ENCODE assay signal across 11 cellular contexts in the genomic region with DNA sequence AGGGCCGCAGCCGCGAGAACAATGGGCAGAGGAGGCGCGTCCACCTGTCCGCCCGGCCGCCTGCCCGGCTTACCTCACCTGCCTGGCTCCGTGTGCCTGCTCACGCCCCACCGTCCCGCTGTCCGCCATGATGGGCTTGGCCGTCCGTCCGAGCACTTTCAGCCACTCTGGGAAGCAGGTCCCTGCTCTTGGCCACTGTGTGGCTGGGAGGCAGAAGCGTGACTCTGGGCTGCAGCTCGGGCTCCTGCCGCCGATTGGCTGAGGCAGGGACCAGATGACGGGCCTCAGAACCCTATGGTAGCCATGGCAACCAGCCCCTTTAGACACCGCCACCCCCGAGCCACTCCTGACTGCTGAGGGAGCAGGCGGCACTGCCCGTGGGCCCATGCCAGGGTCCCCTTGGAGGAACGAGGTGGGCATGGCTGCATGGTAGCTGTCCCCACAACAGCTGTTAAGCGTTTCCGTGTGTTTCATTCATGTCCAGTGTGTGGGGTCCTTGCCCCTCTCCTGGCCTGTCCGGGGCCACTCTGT. TPM values are rescaled to one million over a fixed set of nuclear protein-coding genes. Genes with fewer than 3 reads are reported as not detected.
A peak's percentile ranks its signal among the peaks of the same experiment; 100 is the strongest.
DNase-seq lines count a peak whose midpoint lies in the region; ATAC-seq and TF ChIP-seq lines count a peak whose summit lies in the region.
"Had no signal": no experiment of that assay in that cellular context is flagged by ENCODE, and none has a peak within 500 bp of the region (broad histone marks: within the 10 kb centered on the region; RNA-seq: fewer than 3 reads in every experiment).

No MANE protein-coding gene starts in this region.

- H3K9me3 ChIP-seq in HEK293 (ENCODE audit: control insufficient read depth, insufficient read depth, low read depth, low read length) = no peaks in the 10 kb centered on the region
- H3K9me3 ChIP-seq in WERI-Rb-1 (ENCODE audit: severe bottlenecking) = no peaks in the 10 kb centered on the region
- no peaks in the 10 kb centered on the region for H3K9me3 ChIP-seq in mucosa of descending colon
- H3K9me3 ChIP-seq: HAP-1, thyroid gland had no signal

- H3K27ac ChIP-seq in HEK293 (ENCODE audit: extremely low read depth, low read depth, low read length) (no peak overlapping the region), WERI-Rb-1 (peak overlapping the region; percentile 86)
- H3K27ac ChIP-seq: skin epidermis, thyroid gland had no signal

- no peak overlapping the region for H3K4me3 ChIP-seq in HEK293 (ENCODE audit: low read depth, low read length)
- H3K4me3 ChIP-seq in WERI-Rb-1 (ENCODE audit: low read depth, low read length) = peak overlapping the region; percentile 59
- H3K4me3 ChIP-seq in mucosa of descending colon = no peak overlapping the region
- H3K4me3 ChIP-seq: HAP-1, skin epidermis, thyroid gland had no signal

- DNase-seq in DMS53 treated with DMSO at 0.1 percent for 48 hours (lab: John Stamatoyannopoulos, UW; ENCODE audit: unreplicated experiment) = peak; percentile 29
- peak; percentile 69 for DNase-seq in WERI-Rb-1
- DNase-seq in mucosa of descending colon = peak in 2 of 3 donors; percentile 26 to 49
- no peak for DNase-seq in AG20443 (ENCODE audit: low spot score)
- DNase-seq: NCI-H1436 treated with DMSO at 0.1 percent for 48 hours had no signal

- TF ChIP-seq CTCF in HEK293 (tag by site-specific recombination; IDR thresholded peaks at IDR 0.05) = no peak
- TF ChIP-seq CTCF in WERI-Rb-1 (IDR thresholded peaks at IDR 0.05; ENCODE audit: low read depth, low read length) = no peak
- no peak for TF ChIP-seq CTCF in mucosa of descending colon (IDR thresholded peaks at IDR 0.05)

- H3K4me1 ChIP-seq in HEK293 (ENCODE audit: control insufficient read depth, insufficient read depth, low read length) = no peaks in the 10 kb centered on the region; the same call in 1 of the 2 replicates
- H3K4me1 ChIP-seq in mucosa of descending colon (ENCODE audit: low read depth) = peaks cover 4% of the 10 kb centered on the region
- H3K4me1 ChIP-seq: thyroid gland had no signal

- intact Hi-C loops in mucosa of descending colon (cut with DNase I, micrococcal nuclease) = no loop called here

- POLR2A ChIA-PET in HEK293 (lab: Yijun Ruan, JAX) = interaction anchor here (1.0 kb wide), 1 partner anchor 82 kb away, joined by 4 read pairs; no protein-coding TSS in a partner anchor

- H3K27me3 ChIP-seq in WERI-Rb-1 (ENCODE audit: insufficient read depth, low read depth, severe bottlenecking) = no peaks in the 10 kb centered on the region
- H3K27me3 ChIP-seq: thyroid gland had no signal

- CTCF ChIA-PET in HEK293 (lab: Yijun Ruan, JAX) = interaction anchor here (0.7 to 5.9 kb wide), 14 partner anchors 10 to 296 kb away, joined by 3 to 70 read pairs (median 6); partner anchors contain the start of genes AXIN1 and RHBDF1

- H3K36me3 ChIP-seq in HEK293 (ENCODE audit: control insufficient read depth in 2 of 2, insufficient read depth in 1 of 2, low read length in 2 of 2) = peaks cover 0 to 5% of the 10 kb centered on the region in 2 experiments; a peak in 1 of 3 replicates
- H3K36me3 ChIP-seq in WERI-Rb-1 = peaks cover 4% of the 10 kb centered on the region
- H3K36me3 ChIP-seq in mucosa of descending colon (ENCODE audit: low read depth) = no peaks in the 10 kb centered on the region

- ATAC-seq in mucosa of descending colon (no peak), HG03565 (IDR thresholded peaks at IDR 0.05; ENCODE audit: unreplicated experiment) (no peak), HG03095 (IDR thresholded peaks at IDR 0.05; ENCODE audit: unreplicated experiment) (no peak)

TF ChIP-seq in HEK293, 187 proteins besides CTCF, POLR2A, EP300 and RAD21:
- TF ChIP-seq ZNF658 (tag by site-specific recombination; IDR thresholded peaks at IDR 0.05) = no peak
- TF ChIP-seq HIC1 (tag by site-specific recombination; IDR thresholded peaks at IDR 0.05) = peak; percentile 41; the same call in 1 of the 2 replicates

RNA-seq across cellular contexts. Expression of gene AXIN1, which starts 8.9 kb away (rescaled TPM):
- 10 to 100 TPM; 33.0 to 46.3 (median 40.0) TPM for total RNA-seq in mucosa of descending colon

RNA-seq across cellular contexts. Expression of gene MRPL28, which starts 8.9 kb away (rescaled TPM):
- total RNA-seq in mucosa of descending colon = 10 to 100 TPM; 39.7 to 53.8 (median 49.1) TPM

RNA-seq across cellular contexts. Expression of gene PGAP6, which starts 20.4 kb away (rescaled TPM):
- 100 to 1,000 TPM in 1 of 3 donors, 10 to 100 TPM in 2; 77.3 to 134 (median 95.7) TPM for total RNA-seq in mucosa of descending colon

RNA-seq across cellular contexts. Expression of gene NME4, which starts 35.6 kb away (rescaled TPM):
- total RNA-seq in mucosa of descending colon = 100 to 1,000 TPM in 1 of 3 donors, 10 to 100 TPM in 2; 24.5 to 125 (median 43.6) TPM

RNA-seq across cellular contexts. Expression of gene DECR2, which starts 40.3 kb away (rescaled TPM):
- total RNA-seq in mucosa of descending colon = 10 to 100 TPM; 39.5 to 64.3 (median 56.0) TPM
